Comparison of ENCODE assay signal across 21 cellular contexts in the genomic region with DNA sequence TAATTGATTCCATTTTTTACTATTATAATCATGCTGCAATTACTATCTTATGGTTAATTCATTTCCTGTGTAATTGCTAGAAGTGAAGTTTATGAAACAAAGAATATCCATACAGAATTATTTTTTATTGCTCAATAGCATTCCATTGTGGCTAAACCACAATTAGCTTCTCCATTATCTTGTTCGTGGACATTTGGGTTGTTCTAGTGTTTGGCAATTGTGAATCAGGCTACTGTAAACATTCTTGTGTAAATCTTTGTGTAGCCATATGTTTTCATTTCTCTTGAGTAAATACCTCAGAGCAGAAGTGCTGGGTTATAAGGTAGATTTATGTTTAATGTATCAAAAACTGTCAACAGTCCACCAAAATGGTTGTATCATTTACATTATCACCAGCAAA.
DNase-seq lines count a peak whose midpoint lies in the region; ATAC-seq, FAIRE-seq and TF ChIP-seq lines count a peak whose summit lies in the region.
"Had no signal": no experiment of that assay in that cellular context is flagged by ENCODE, and none has a peak within 500 bp of the region (broad histone marks: within the 10 kb centered on the region; RNA-seq: fewer than 3 reads in every experiment).

No MANE protein-coding gene starts in this region.

- CTCF ChIA-PET in HepG2 (lab: Yijun Ruan, JAX; ENCODE audit: low intra/inter-chr PET ratio, low total read pairs), result no interaction called here

- TF ChIP-seq CTCF in HepG2 (CRISPR knock-in tag; IDR thresholded peaks at IDR 0.05), result no peak
- TF ChIP-seq CTCF in right lobe of liver (IDR thresholded peaks at IDR 0.05), result no peak
- no peak for TF ChIP-seq CTCF in fibroblast of lung (conservative IDR thresholded peaks at IDR 0.05 in 1 of 2, IDR thresholded peaks at IDR 0.05 in 1 of 2; ENCODE audit: low read depth in 1 of 2, low read length in 2 of 2)

- no peak overlapping the region for H3K4me3 ChIP-seq in HepG2 (replicated peaks in 1 of 3; ENCODE audit: insufficient read depth in 1 of 3, low read depth in 2 of 3, low read length in 3 of 3)
- H3K4me3 ChIP-seq in right lobe of liver, result no peak overlapping the region
- H3K4me3 ChIP-seq in adipocyte (ENCODE audit: low read length), result no peak overlapping the region
- H3K4me3 ChIP-seq in fibroblast of lung (replicated peaks in 1 of 4; ENCODE audit: control extremely low read depth in 1 of 4, insufficient read depth in 1 of 4, low read depth in 3 of 4, low read length in 4 of 4), result no peak overlapping the region
- H3K4me3 ChIP-seq: colonic mucosa, neural progenitor cell, psoas muscle, vagina had no signal

- H4K20me1 ChIP-seq in HepG2 (ENCODE audit: insufficient read depth, low read length) (no peaks in the 10 kb centered on the region), fibroblast of lung (ENCODE audit: control insufficient read depth, extremely low read depth, insufficient read depth, low read length) (no peaks in the 10 kb centered on the region)

- H3K9me3 ChIP-seq in HepG2 (ENCODE audit: low read length), result no peaks in the 10 kb centered on the region; the same call in none of the 2 replicates
- peaks cover 0 to 3% (median 0%) of the 10 kb centered on the region in 4 donors for H3K9me3 ChIP-seq in right lobe of liver
- H3K9me3 ChIP-seq in adipocyte (ENCODE audit: control insufficient read depth, low read length), result peaks cover 42% of the 10 kb centered on the region
- H3K9me3 ChIP-seq in fibroblast of lung (ENCODE audit: control insufficient read depth, insufficient read depth, low read depth, low read length), result no peaks in the 10 kb centered on the region
- H3K9me3 ChIP-seq: colonic mucosa, psoas muscle, vagina had no signal

- no peaks in the 10 kb centered on the region for H3K27me3 ChIP-seq in HepG2 (ENCODE audit: control insufficient read depth in 1 of 2, insufficient read depth in 2 of 2, low read length in 2 of 2)
- H3K27me3 ChIP-seq in right lobe of liver, result no peaks in the 10 kb centered on the region
- H3K27me3 ChIP-seq in adipocyte (replicated peaks; ENCODE audit: control insufficient read depth, insufficient read depth, low read length), result no peaks in the 10 kb centered on the region
- no peaks in the 10 kb centered on the region for H3K27me3 ChIP-seq in fibroblast of lung (ENCODE audit: control insufficient read depth, insufficient read depth, low read length)
- H3K27me3 ChIP-seq: colonic mucosa, neural progenitor cell, vagina had no signal

- H3K4me1 ChIP-seq in HepG2 (ENCODE audit: insufficient read depth, low read length) (no peaks in the 10 kb centered on the region), right lobe of liver (no peaks in the 10 kb centered on the region), adipocyte (ENCODE audit: control insufficient read depth, insufficient read depth, low read length) (no peaks in the 10 kb centered on the region), fibroblast of lung (ENCODE audit: control insufficient read depth, extremely low read depth, insufficient read depth, low read length) (no peaks in the 10 kb centered on the region)
- H3K4me1 ChIP-seq: colonic mucosa, neural progenitor cell, psoas muscle, vagina had no signal

- no peak for FAIRE-seq in HepG2 (lab: Jason Lieb, UNC)

- no peak for TF ChIP-seq RAD21 in HepG2 (CRISPR knock-in tag; IDR thresholded peaks at IDR 0.05)

- DNase-seq in HepG2 (ENCODE audit: low spot score) (no peak), right lobe of liver (no peak), adipocyte (ENCODE audit: low read depth) (peak; percentile 72), fibroblast of lung (ENCODE audit: low read depth in 2 of 2) (peak; percentile 49 to 87), stromal cell of bone marrow (ENCODE audit: low read depth) (peak; percentile 10), hippocampal formation (lab: John Stamatoyannopoulos, UW) (no peak), SKM-1 (lab: John Stamatoyannopoulos, UW; ENCODE audit: unreplicated experiment) (no peak)
- DNase-seq: activated CD4-positive, alpha-beta T cell treated with anti-CD3 and anti-CD28 coated beads, Interleukin-2, amount 50 U/mL, for 48 hours; activated naive CD4-positive, alpha-beta T cell; aorta; colonic mucosa; NCI-H2029; NCI-H510A; psoas muscle had no signal

- no TSS peak for BruUV-seq in HepG2 (replicated peaks; lab: Mats Ljungman, UMichigan)

- TF ChIP-seq POLR2A in HepG2 (IDR thresholded peaks at IDR 0.05; ENCODE audit: insufficient read depth in 1 of 2, low read depth in 2 of 2, low read length in 2 of 2) (no peak), right lobe of liver (IDR thresholded peaks at IDR 0.05) (no peak)

- H2AFZ ChIP-seq in HepG2 (ENCODE audit: low read length) (no peak overlapping the region), fibroblast of lung (ENCODE audit: low read length) (no peak overlapping the region)
- H2AFZ ChIP-seq: neural progenitor cell had no signal

- H3K27ac ChIP-seq in HepG2 (ENCODE audit: extremely low read length, insufficient read depth, low read length), result no peak overlapping the region
- H3K27ac ChIP-seq in right lobe of liver, result no peak overlapping the region
- H3K27ac ChIP-seq in fibroblast of lung (ENCODE audit: insufficient read depth, low read length), result no peak overlapping the region
- H3K27ac ChIP-seq: colonic mucosa, neural progenitor cell, psoas muscle, vagina, VCaP had no signal

- ATAC-seq in HepG2, result no peak
- no peak for ATAC-seq in right lobe of liver
- ATAC-seq in activated CD4-positive, CD25-positive, alpha-beta regulatory T cell treated with anti-CD3 and anti-CD28 coated beads, Interleukin-2, amount 50 U/mL, for 24 hours, result no peak
- ATAC-seq: HCT116, left lobe of liver, psoas muscle, Right ventricle myocardium inferior had no signal

- 0% methylated on average over 1 of the region's 1 CpG for WGBS in HepG2 (ENCODE audit: low lambda C conversion rate)
- 7% methylated on average over 1 of the region's 1 CpG for WGBS in right lobe of liver (ENCODE audit: insufficient coverage, low coverage, low lambda C conversion rate, missing lambda C conversion rate)

- intact Hi-C loops in HepG2 (cut with micrococcal nuclease; ENCODE audit: unreplicated experiment) (no loop called here), right lobe of liver (cut with DNase I) (no loop called here)

- H3K4me2 ChIP-seq in HepG2 (ENCODE audit: low read depth, low read length) (no peak overlapping the region), fibroblast of lung (ENCODE audit: extremely low read depth, insufficient read depth, low read length) (no peak overlapping the region)
- H3K4me2 ChIP-seq: neural progenitor cell had no signal

- no peaks in the 10 kb centered on the region for H3K36me3 ChIP-seq in HepG2 (replicated peaks in 1 of 2; ENCODE audit: control insufficient read depth in 1 of 2, insufficient read depth in 2 of 2, low read length in 2 of 2)
- H3K36me3 ChIP-seq in right lobe of liver, result no peaks in the 10 kb centered on the region
- H3K36me3 ChIP-seq in adipocyte (ENCODE audit: control insufficient read depth, insufficient read depth, low read length, severe bottlenecking), result no peaks in the 10 kb centered on the region
- H3K36me3 ChIP-seq in fibroblast of lung (ENCODE audit: control insufficient read depth, insufficient read depth, low read length), result no peaks in the 10 kb centered on the region
- H3K36me3 ChIP-seq: colonic mucosa, neural progenitor cell, vagina had no signal

- no peak for TF ChIP-seq EP300 in HepG2 (IDR thresholded peaks at IDR 0.05; ENCODE audit: low read depth in 2 of 2, low read length in 2 of 2)
- TF ChIP-seq EP300 in HepG2 (CRISPR knock-in tag; IDR thresholded peaks at IDR 0.05; ENCODE audit: borderline replicate concordance), result no peak

- no peaks in the 10 kb centered on the region for H3K79me2 ChIP-seq in HepG2 (ENCODE audit: insufficient read depth, low read length)
- H3K79me2 ChIP-seq in fibroblast of lung (ENCODE audit: control insufficient read depth, insufficient read depth, low read length), result no peaks in the 10 kb centered on the region

- H3K9ac ChIP-seq in HepG2 (ENCODE audit: insufficient read depth, low read depth, low read length) (no peak overlapping the region), adipocyte (ENCODE audit: low read length) (no peak overlapping the region), fibroblast of lung (ENCODE audit: insufficient read depth, low read length) (no peak overlapping the region)
- H3K9ac ChIP-seq: neural progenitor cell had no signal

- in situ Hi-C loops in HepG2 (cut with HindIII; ENCODE audit: extremely low pct_ligation_motif_present, low pct_unique_long_range_greater_than_20kb), result no loop called here

- POLR2A ChIA-PET in HepG2 (lab: Yijun Ruan, JAX), result no interaction called here

TF ChIP-seq in HepG2, 621 proteins besides CTCF, POLR2A, EP300 and RAD21:
- TF ChIP-seq ZMYM3 (CRISPR knock-in tag; IDR thresholded peaks at IDR 0.05) (no peak), CEBPB (IDR thresholded peaks at IDR 0.05; ENCODE audit: borderline replicate concordance, low read depth, low read length) (peak; percentile 18; the same call in 1 of the 2 replicates)

Comparison
In these comparisons a context has a peak if more than half of its experiments do, and no peak if none do; other contexts are left out.
1. DNase-seq: peak in adipocyte (single experiment), fibroblast of lung (2 of 2) and stromal cell of bone marrow (single experiment); none in HepG2 (single experiment), right lobe of liver (0 of 3), hippocampal formation (0 of 2) and SKM-1 (single experiment).